Comparison of ENCODE assay signal across 10 cellular contexts in genomic region chr3:100647673-100648072, GRCh38. TPM values are rescaled to one million over a fixed set of nuclear protein-coding genes. Genes with fewer than 3 reads are reported as not detected.
"Had no signal": no experiment of that assay in that cellular context is flagged by ENCODE, and none has a peak within 500 bp of the region (broad histone marks: within the 10 kb centered on the region; RNA-seq: fewer than 3 reads in every experiment).

No MANE protein-coding gene starts in this region.

- H3K27ac ChIP-seq: HL-60 had no signal

- FAIRE-seq: H1, H54, HepG2 had no signal

- H3K4me3 ChIP-seq: GM23338 had no signal

- H2AFZ ChIP-seq: GM23338 had no signal

- H3K4me2 ChIP-seq: GM23338 had no signal

- H3K27ac Mint-ChIP-seq: GM23338, H9, HFFc6 had no signal

- ATAC-seq: GM23338, HCT116 had no signal

- DNase-seq: H9, HFFc6, KBM-7 had no signal

- H3K4me3 Mint-ChIP-seq: GM23338, H9, HFFc6 had no signal

- H3K9me3 Mint-ChIP-seq: GM23338, H9, HFFc6 had no signal

RNA-seq across cellular contexts. Expression of gene ADGRG7, which starts 38.3 kb away (rescaled TPM):
- total RNA-seq: GM23338, H1, H9, HepG2, HFFc6, HT1080 had no signal
- polyA plus RNA-seq: GM23338, H1, HepG2 had no signal
